ENCODE assay signal across 20 cellular contexts in genomic region chr3:169946336-169946735, GRCh38. TPM values are rescaled to one million over a fixed set of nuclear protein-coding genes. Genes with fewer than 3 reads are reported as not detected.
DNase-seq lines count a peak whose midpoint lies in the region; ATAC-seq, FAIRE-seq and TF ChIP-seq lines count a peak whose summit lies in the region.
"Had no signal": no experiment of that assay in that cellular context is flagged by ENCODE, and none has a peak within 500 bp of the region (broad histone marks: within the 10 kb centered on the region; RNA-seq: fewer than 3 reads in every experiment).

No MANE protein-coding gene starts in this region.

- CTCF ChIA-PET in GM12878 (lab: Yijun Ruan, JAX) (interaction anchor here (3.3 to 5.1 kb wide), 2 partner anchors 11 to 21 kb away, joined by 9 to 35 read pairs; partner anchors contain the start of gene SEC62), HepG2 (lab: Yijun Ruan, JAX; ENCODE audit: low intra/inter-chr PET ratio, low total read pairs) (no interaction called here)

- ATAC-seq in GM12878 (no peak), HepG2 (no peak)
- ATAC-seq in stimulated activated memory B cell treated with anti-CD40 and anti-IgM and Interleukin-4, amounts not matched to agents 10 μg/mL and 1 μg/mL and 100 μg/mL, for 72 hours, result no peak
- no peak for ATAC-seq in activated CD4-positive, CD25-positive, alpha-beta regulatory T cell treated with anti-CD3 and anti-CD28 coated beads, Interleukin-2, amount 50 U/mL, for 24 hours
- ATAC-seq: GM23338, HCT116 had no signal

- no peak overlapping the region; the same call in 1 of the 2 replicates for H2AFZ ChIP-seq in MM.1S (ENCODE audit: low read length)
- H2AFZ ChIP-seq in GM12878 (ENCODE audit: control insufficient read depth, low read depth, low read length), result no peak overlapping the region
- H2AFZ ChIP-seq in HepG2 (ENCODE audit: low read length), result no peak overlapping the region

- no peaks in the 10 kb centered on the region for H3K79me2 ChIP-seq in MM.1S (ENCODE audit: low read length)
- H3K79me2 ChIP-seq in GM12878 (ENCODE audit: control insufficient read depth, insufficient read depth, low read length), result no peaks in the 10 kb centered on the region; the same call in 1 of the 2 replicates
- H3K79me2 ChIP-seq in HepG2 (ENCODE audit: insufficient read depth, low read length), result no peaks in the 10 kb centered on the region

- H3K27me3 Mint-ChIP-seq in stimulated activated memory B cell treated with anti-CD40 and anti-IgM and Interleukin-4, amounts not matched to agents 10 μg/mL and 1 μg/mL and 100 μg/mL, for 72 hours, result no peaks in the 10 kb centered on the region

- peak overlapping the region; percentile 94 for H3K27ac Mint-ChIP-seq in stimulated activated memory B cell treated with anti-CD40 and anti-IgM and Interleukin-4, amounts not matched to agents 10 μg/mL and 1 μg/mL and 100 μg/mL, for 72 hours
- H3K27ac Mint-ChIP-seq: GM23338 had no signal

- H3K4me3 ChIP-seq in MM.1S (ENCODE audit: low read length) (no peak overlapping the region), GM12878 (no peak overlapping the region), HepG2 (replicated peaks in 1 of 3; ENCODE audit: insufficient read depth in 1 of 3, low read depth in 2 of 3, low read length in 3 of 3) (no peak overlapping the region)
- H3K4me3 ChIP-seq: A549, GM23338, SK-N-MC had no signal

- H3K9ac ChIP-seq in MM.1S (ENCODE audit: low read length) (no peak overlapping the region), GM12878 (ENCODE audit: control insufficient read depth, insufficient read depth, low read length) (no peak overlapping the region; the same call in 1 of the 2 replicates), HepG2 (ENCODE audit: insufficient read depth, low read depth, low read length) (no peak overlapping the region)

- H3K9me2 ChIP-seq in MM.1S (replicated peaks; ENCODE audit: insufficient read depth, low read length), result no peaks in the 10 kb centered on the region

- BruUV-seq in GM12878 (replicated peaks; lab: Mats Ljungman, UMichigan), result no TSS peak
- BruUV-seq in HepG2 (replicated peaks; lab: Mats Ljungman, UMichigan), result no TSS peak

- H3K36me3 Mint-ChIP-seq in stimulated activated memory B cell treated with anti-CD40 and anti-IgM and Interleukin-4, amounts not matched to agents 10 μg/mL and 1 μg/mL and 100 μg/mL, for 72 hours, result peaks cover 5% of the 10 kb centered on the region
- H3K36me3 Mint-ChIP-seq: T-cell had no signal

- no peaks in the 10 kb centered on the region for H3K27me3 ChIP-seq in MM.1S (replicated peaks; ENCODE audit: insufficient read depth, low read length)
- no peaks in the 10 kb centered on the region for H3K27me3 ChIP-seq in GM12878 (replicated peaks in 1 of 2; ENCODE audit: control insufficient read depth in 2 of 2, insufficient read depth in 2 of 2, low read length in 1 of 2)
- peaks cover 0 to 1% of the 10 kb centered on the region in 2 experiments; a peak in 1 of 5 replicates for H3K27me3 ChIP-seq in HepG2 (ENCODE audit: control insufficient read depth in 1 of 2, insufficient read depth in 2 of 2, low read length in 2 of 2)

- no peaks in the 10 kb centered on the region for H3K9me3 ChIP-seq in MM.1S (replicated peaks; ENCODE audit: insufficient read depth, low read length)
- no peaks in the 10 kb centered on the region; the same call in 2 of the 3 replicates for H3K9me3 ChIP-seq in GM12878 (replicated peaks; ENCODE audit: control insufficient read depth, insufficient read depth, low read length)
- H3K9me3 ChIP-seq in HepG2 (ENCODE audit: low read length), result no peaks in the 10 kb centered on the region
- H3K9me3 ChIP-seq: A549 had no signal

- TF ChIP-seq CTCF in C4-2B (conservative IDR thresholded peaks at IDR 0.05) (no peak), MM.1S (IDR thresholded peaks at IDR 0.05; ENCODE audit: low read length) (no peak), GM12878 (IDR thresholded peaks at IDR 0.05 in 2 of 3, conservative IDR thresholded peaks at IDR 0.05 in 1 of 3; ENCODE audit: control insufficient read depth in 2 of 3, extremely low read depth in 1 of 3, insufficient read depth in 1 of 3, low read depth in 3 of 3, low read length in 3 of 3) (no peak), HepG2 (CRISPR knock-in tag; IDR thresholded peaks at IDR 0.05) (no peak)

- peaks cover 7% of the 10 kb centered on the region for H3K9me3 Mint-ChIP-seq in stimulated activated memory B cell treated with anti-CD40 and anti-IgM and Interleukin-4, amounts not matched to agents 10 μg/mL and 1 μg/mL and 100 μg/mL, for 72 hours
- H3K9me3 Mint-ChIP-seq: T-cell had no signal

- no peak for TF ChIP-seq RAD21 in GM12878 (IDR thresholded peaks at IDR 0.05; ENCODE audit: insufficient read depth, low read depth, low read length)
- no peak for TF ChIP-seq RAD21 in HepG2 (CRISPR knock-in tag; IDR thresholded peaks at IDR 0.05)

- WGBS in GM12878 (ENCODE audit: insufficient coverage, insufficient replicate concordance, low lambda C conversion rate, missing lambda C conversion rate), result 100% methylated on average over 3 of the region's 3 CpGs
- WGBS in HepG2 (ENCODE audit: low lambda C conversion rate), result 54% methylated on average over 2 of the region's 3 CpGs

- no peak for TF ChIP-seq POLR2A in GM12878 (IDR thresholded peaks at IDR 0.05; ENCODE audit: low read depth, low read length)
- TF ChIP-seq POLR2A in HepG2 (IDR thresholded peaks at IDR 0.05; ENCODE audit: insufficient read depth in 1 of 2, low read depth in 2 of 2, low read length in 2 of 2), result no peak

- peaks cover 52% of the 10 kb centered on the region for H3F3A ChIP-seq in MM.1S (ENCODE audit: insufficient read depth, low read length)

- RAD21 ChIA-PET in GM12878 (lab: Charles Lee; ENCODE audit: unreplicated experiment), result interaction anchor here (1.8 to 13.6 kb wide), 2 partner anchors 8 to 21 kb away, joined by 7 to 123 read pairs; partner anchors contain the start of gene SEC62

- POLR2A ChIA-PET in GM12878 (lab: Charles Lee), result interaction anchor here (1.0 kb wide), 1 partner anchor 13 kb away, joined by 3 read pairs; no protein-coding TSS in a partner anchor
- POLR2A ChIA-PET in HepG2 (lab: Yijun Ruan, JAX), result no interaction called here

- TF ChIP-seq EP300 in GM12878 (IDR thresholded peaks at IDR 0.05; ENCODE audit: borderline replicate concordance in 1 of 2, control insufficient read depth in 1 of 2, low read depth in 2 of 2, low read length in 2 of 2) (no peak), HepG2 (IDR thresholded peaks at IDR 0.05; ENCODE audit: low read depth in 2 of 2, low read length in 2 of 2) (no peak), HepG2 (CRISPR knock-in tag; IDR thresholded peaks at IDR 0.05; ENCODE audit: borderline replicate concordance) (no peak)

- SMC1A ChIA-PET in GM12878 (lab: Charles Lee; ENCODE audit: uncharacterized antibody, unreplicated experiment), result interaction anchor here (1.6 to 14.2 kb wide), 3 partner anchors 7 to 21 kb away, joined by 5 to 174 read pairs (median 45); partner anchors contain the start of gene SEC62

- H3K4me1 Mint-ChIP-seq in stimulated activated memory B cell treated with anti-CD40 and anti-IgM and Interleukin-4, amounts not matched to agents 10 μg/mL and 1 μg/mL and 100 μg/mL, for 72 hours, result peaks cover 61% of the 10 kb centered on the region

- H3K27ac ChIP-seq in C4-2B, result peak overlapping the region; percentile 86
- peak overlapping the region; percentile 84; the same call in 1 of the 2 replicates for H3K27ac ChIP-seq in MM.1S (ENCODE audit: low read length)
- peak overlapping the region; percentile 93 for H3K27ac ChIP-seq in GM12878 (ENCODE audit: control insufficient read depth, insufficient read depth)
- no peak overlapping the region for H3K27ac ChIP-seq in HepG2 (ENCODE audit: extremely low read length, insufficient read depth, low read length)
- H3K27ac ChIP-seq: A549, SK-N-MC had no signal

- DNase-seq in MM.1S (no peak), GM12878 (ENCODE audit: low read depth, low spot score) (no peak), NCI-H187 (lab: John Stamatoyannopoulos, UW) (no peak), SHP77 (lab: John Stamatoyannopoulos, UW) (no peak), HepG2 (ENCODE audit: low spot score) (no peak)
- DNase-seq: DND-41, KBM-7, NCI-H1048, NCI-H1436, NCI-H2029, NCI-H526, T-cell had no signal

- no peak overlapping the region for H3K4me3 Mint-ChIP-seq in stimulated activated memory B cell treated with anti-CD40 and anti-IgM and Interleukin-4, amounts not matched to agents 10 μg/mL and 1 μg/mL and 100 μg/mL, for 72 hours
- H3K4me3 Mint-ChIP-seq: GM23338 had no signal

- intact Hi-C loops in GM12878 (cut with micrococcal nuclease; ENCODE audit: unreplicated experiment), result no loop called here
- intact Hi-C loops in HepG2 (cut with micrococcal nuclease; ENCODE audit: unreplicated experiment), result no loop called here

- in situ Hi-C loops in GM12878 (cut with MboI) (no loop called here), HepG2 (cut with HindIII; ENCODE audit: extremely low pct_ligation_motif_present, low pct_unique_long_range_greater_than_20kb) (no loop called here)

- H3K36me3 ChIP-seq in MM.1S (replicated peaks; ENCODE audit: insufficient read depth, low read length) (no peaks in the 10 kb centered on the region), GM12878 (ENCODE audit: control insufficient read depth in 2 of 2, insufficient read depth in 2 of 2, low read length in 1 of 2) (no peaks in the 10 kb centered on the region), HepG2 (replicated peaks in 1 of 2; ENCODE audit: control insufficient read depth in 1 of 2, insufficient read depth in 2 of 2, low read length in 2 of 2) (no peaks in the 10 kb centered on the region)

- H3K4me1 ChIP-seq in MM.1S (ENCODE audit: low read length) (peaks cover 73% of the 10 kb centered on the region), GM12878 (ENCODE audit: control insufficient read depth, insufficient read depth, low read length) (peaks cover 58% of the 10 kb centered on the region), HepG2 (ENCODE audit: insufficient read depth, low read length) (no peaks in the 10 kb centered on the region)
- H3K4me1 ChIP-seq: A549 had no signal

- no peak overlapping the region for H3K4me2 ChIP-seq in MM.1S (ENCODE audit: low read depth, low read length)
- peak overlapping the region; percentile 64; the same call in 1 of the 2 replicates for H3K4me2 ChIP-seq in GM12878 (ENCODE audit: control insufficient read depth, insufficient read depth)
- H3K4me2 ChIP-seq in HepG2 (ENCODE audit: low read depth, low read length), result no peak overlapping the region
- H3K4me2 ChIP-seq: A549, GM23338 had no signal

- FAIRE-seq in GM12878 (lab: Jason Lieb, UNC) (no peak), HepG2 (lab: Jason Lieb, UNC) (no peak)
- FAIRE-seq: A549, G401.6 had no signal

- H4K20me1 ChIP-seq in MM.1S (ENCODE audit: insufficient read depth, low read length) (no peaks in the 10 kb centered on the region), GM12878 (ENCODE audit: control insufficient read depth, insufficient read depth) (no peaks in the 10 kb centered on the region), HepG2 (ENCODE audit: insufficient read depth, low read length) (no peaks in the 10 kb centered on the region; the same call in 1 of the 2 replicates)

RNA-seq across cellular contexts. Expression of gene SEC62, which starts 20.3 kb away (rescaled TPM):
- total RNA-seq in GM12878 (2013; cell fraction: nucleolus; rRNA removed), result 42.3 and 54.8 TPM in 2 replicates
- total RNA-seq in GM12878 (2014; rRNA removed), result 25.6 and 34.1 TPM in 2 replicates
- total RNA-seq in GM12878 (2014; rRNA removed; fragmentation: Illumina TruSeq; extraction: Trizol), result 60.8 and 70.3 TPM in 2 replicates
- total RNA-seq in GM12878 (2021), result 68.8 and 74.6 TPM in 2 replicates
- 57.4 TPM for polyA plus RNA-seq in GM12878 (2011; ENCODE audit: low read depth)
- 59.6 and 64.3 TPM in 2 replicates for polyA plus RNA-seq in GM12878 (2011; rRNA removed)
- 21.2 and 33.9 TPM in 2 replicates for polyA plus RNA-seq in GM12878 (2011; cell fraction: cytosol; rRNA removed)
- 18.1 and 22.6 TPM in 2 replicates for polyA plus RNA-seq in GM12878 (2011; cell fraction: nucleus; rRNA removed)
- polyA plus RNA-seq in GM12878 (2012), result 86.6 and 176 TPM in 2 replicates
- polyA plus RNA-seq in GM12878 (2014; fragmentation: Illumina TruSeq; extraction: Trizol), result 115 and 146 TPM in 2 replicates
- polyA plus RNA-seq in GM12878 (2014; fragmentation: Nextera tagmentation; extraction: Ambion mirVana), result 100 to 1,000 TPM; 252 to 270 TPM
- 44.1 and 45.5 TPM in 2 replicates for polyA plus RNA-seq in GM12878 (2014; rRNA removed)
- polyA plus RNA-seq in GM12878 (2016; fragmentation: Nextera tagmentation; extraction: Ambion mirVana), result 100 to 1,000 TPM; 160 to 165 TPM
- 71.9 and 81.5 TPM in 2 replicates for polyA minus RNA-seq in GM12878 (2011; rRNA and poly(A)+ RNA removed)
- 9.6 and 15.8 TPM in 2 replicates for polyA minus RNA-seq in GM12878 (2011; cell fraction: cytosol; rRNA and poly(A)+ RNA removed)
- 12.2 and 15.9 TPM in 2 replicates for polyA minus RNA-seq in GM12878 (2011; cell fraction: nucleus; rRNA and poly(A)+ RNA removed)
- total RNA-seq in HepG2 (2016; rRNA removed; fragmentation: Illumina TruSeq; extraction: Trizol), result 53.5 and 68.7 TPM in 2 replicates
- total RNA-seq in HepG2 (2016; cell fraction: cytosol; rRNA removed; fragmentation: Illumina TruSeq; extraction: Trizol; ENCODE audit: low read depth), result 23.2 and 27.8 TPM in 2 replicates
- total RNA-seq in HepG2 (2016; cell fraction: insoluble cytoplasmic fraction; rRNA removed; fragmentation: Illumina TruSeq; extraction: Trizol), result 52.0 and 67.0 TPM in 2 replicates
- total RNA-seq in HepG2 (2016; cell fraction: membrane; rRNA removed; fragmentation: Illumina TruSeq; extraction: Trizol), result 20.0 and 27.1 TPM in 2 replicates
- total RNA-seq in HepG2 (2016; cell fraction: nucleus; rRNA removed; fragmentation: Illumina TruSeq; extraction: Trizol), result 65.7 and 66.3 TPM in 2 replicates
- 54.0 and 55.7 TPM in 2 replicates for polyA plus RNA-seq in HepG2 (2011; rRNA removed)
- polyA plus RNA-seq in HepG2 (2011; cell fraction: cytosol; rRNA removed), result 22.3 and 33.1 TPM in 2 replicates
- polyA plus RNA-seq in HepG2 (2011; cell fraction: nucleus; rRNA removed), result 16.0 and 16.5 TPM in 2 replicates
- 82.5 and 100 TPM in 2 replicates for polyA plus RNA-seq in HepG2 (2012)
- polyA plus RNA-seq in HepG2 (2016; cell fraction: cytosol; fragmentation: Illumina TruSeq; extraction: Trizol; ENCODE audit: low read depth), result 4.9 and 6.5 TPM in 2 replicates
- polyA plus RNA-seq in HepG2 (2016; cell fraction: insoluble cytoplasmic fraction; fragmentation: Illumina TruSeq; extraction: Trizol; ENCODE audit: low read depth), result 59.8 and 62.0 TPM in 2 replicates
- polyA plus RNA-seq in HepG2 (2016; cell fraction: membrane; fragmentation: Illumina TruSeq; extraction: Trizol; ENCODE audit: low read depth), result 8.2 and 11.5 TPM in 2 replicates
- 95.5 and 100 TPM in 2 replicates for polyA plus RNA-seq in HepG2 (2016; cell fraction: nucleus; fragmentation: Illumina TruSeq; extraction: Trizol; ENCODE audit: insufficient read depth, low read depth)
- polyA minus RNA-seq in HepG2 (2011; rRNA and poly(A)+ RNA removed; ENCODE audit: low replicate concordance), result 136 and 163 TPM in 2 replicates
- polyA minus RNA-seq in HepG2 (2011; cell fraction: cytosol; rRNA and poly(A)+ RNA removed), result 36.2 and 39.5 TPM in 2 replicates
- 50.5 and 51.8 TPM in 2 replicates for polyA minus RNA-seq in HepG2 (2011; cell fraction: nucleus; rRNA and poly(A)+ RNA removed)

RNA-seq across cellular contexts. Expression of gene SAMD7, which starts 35.0 kb away (rescaled TPM):
- total RNA-seq in GM12878 (2013; cell fraction: nucleolus; rRNA removed), result not detected in 2 replicates
- total RNA-seq in GM12878 (2014; rRNA removed) (0.11 TPM in 1 of 2 replicates, not detected in the other), GM12878 (2014; rRNA removed; fragmentation: Illumina TruSeq; extraction: Trizol) (0.04 and 0.05 TPM in 2 replicates), GM12878 (2021) (not detected in 2 replicates), HepG2 (2016; rRNA removed; fragmentation: Illumina TruSeq; extraction: Trizol) (not detected in 2 replicates)
- polyA plus RNA-seq in GM12878 (2011; ENCODE audit: low read depth), result not detected
- polyA plus RNA-seq in GM12878 (2011; rRNA removed) (not detected in 2 replicates), GM12878 (2014; fragmentation: Illumina TruSeq; extraction: Trizol) (0.07 TPM in 1 of 2 replicates, not detected in the other), GM12878 (2014; fragmentation: Nextera tagmentation; extraction: Ambion mirVana) (under 1 TPM; 0.04 to 0.11 TPM), GM12878 (2014; rRNA removed) (0.03 and 0.10 TPM in 2 replicates), GM12878 (2016; fragmentation: Nextera tagmentation; extraction: Ambion mirVana) (under 1 TPM in 1 of 2 experiments, not detected in 1; 0.11 TPM), HepG2 (2011; rRNA removed) (not detected in 2 replicates)
- not detected in 2 replicates for polyA plus RNA-seq in GM12878 (2011; cell fraction: cytosol; rRNA removed)
- polyA plus RNA-seq in GM12878 (2011; cell fraction: nucleus; rRNA removed), result not detected in 2 replicates
- polyA plus RNA-seq in GM12878 (2012), result 0.12 TPM in 1 of 2 replicates, not detected in the other
- polyA minus RNA-seq in GM12878 (2011; rRNA and poly(A)+ RNA removed), result not detected in 2 replicates
- not detected in 2 replicates for polyA minus RNA-seq in GM12878 (2011; cell fraction: cytosol; rRNA and poly(A)+ RNA removed)
- polyA minus RNA-seq in GM12878 (2011; cell fraction: nucleus; rRNA and poly(A)+ RNA removed), result not detected in 2 replicates
- total RNA-seq in HepG2 (2016; cell fraction: cytosol; rRNA removed; fragmentation: Illumina TruSeq; extraction: Trizol; ENCODE audit: low read depth), result not detected in 2 replicates
- not detected in 2 replicates for total RNA-seq in HepG2 (2016; cell fraction: insoluble cytoplasmic fraction; rRNA removed; fragmentation: Illumina TruSeq; extraction: Trizol)
- not detected in 2 replicates for total RNA-seq in HepG2 (2016; cell fraction: membrane; rRNA removed; fragmentation: Illumina TruSeq; extraction: Trizol)
- total RNA-seq in HepG2 (2016; cell fraction: nucleus; rRNA removed; fragmentation: Illumina TruSeq; extraction: Trizol), result not detected in 2 replicates
- polyA plus RNA-seq in HepG2 (2011; cell fraction: cytosol; rRNA removed), result not detected in 2 replicates
- polyA plus RNA-seq in HepG2 (2011; cell fraction: nucleus; rRNA removed), result not detected in 2 replicates
- not detected in 2 replicates for polyA plus RNA-seq in HepG2 (2012)
- not detected in 2 replicates for polyA plus RNA-seq in HepG2 (2016; cell fraction: cytosol; fragmentation: Illumina TruSeq; extraction: Trizol; ENCODE audit: low read depth)
- not detected in 2 replicates for polyA plus RNA-seq in HepG2 (2016; cell fraction: insoluble cytoplasmic fraction; fragmentation: Illumina TruSeq; extraction: Trizol; ENCODE audit: low read depth)
- polyA plus RNA-seq in HepG2 (2016; cell fraction: membrane; fragmentation: Illumina TruSeq; extraction: Trizol; ENCODE audit: low read depth), result not detected in 2 replicates
- not detected in 2 replicates for polyA plus RNA-seq in HepG2 (2016; cell fraction: nucleus; fragmentation: Illumina TruSeq; extraction: Trizol; ENCODE audit: insufficient read depth, low read depth)
- polyA minus RNA-seq in HepG2 (2011; rRNA and poly(A)+ RNA removed; ENCODE audit: low replicate concordance), result not detected in 2 replicates
- polyA minus RNA-seq in HepG2 (2011; cell fraction: cytosol; rRNA and poly(A)+ RNA removed), result not detected in 2 replicates
- not detected in 2 replicates for polyA minus RNA-seq in HepG2 (2011; cell fraction: nucleus; rRNA and poly(A)+ RNA removed)
- total RNA-seq: GM23338, T-cell had no signal
- polyA plus RNA-seq: A549, GM23338 had no signal
